Comparison of ENCODE assay signal across 29 cellular contexts in genomic region chr20:23909390-23909789, GRCh38. TPM values are rescaled to one million over a fixed set of nuclear protein-coding genes. Genes with fewer than 3 reads are reported as not detected.
"Had no signal": no experiment of that assay in that cellular context is flagged by ENCODE, and none has a peak within 500 bp of the region (broad histone marks: within the 10 kb centered on the region; RNA-seq: fewer than 3 reads in every experiment).

No MANE protein-coding gene starts in this region.

- H3K27ac ChIP-seq: stomach, suprapubic skin, testis, thoracic aorta, thyroid gland, tibial artery, tibial nerve, transverse colon, upper lobe of right lung, uterus, vagina had no signal

- H3K4me1 ChIP-seq: stomach, suprapubic skin, testis, thyroid gland, tibial artery, tibial nerve, transverse colon, upper lobe of right lung, uterus, vagina had no signal

- H3K9me3 ChIP-seq: suprapubic skin, testis, thoracic aorta, thyroid gland, tibial artery, uterus, vagina had no signal

- H3K36me3 ChIP-seq: stomach, suprapubic skin, thoracic aorta, thyroid gland, tibial artery, tibial nerve, transverse colon, upper lobe of right lung, uterus, vagina had no signal

- ATAC-seq: stimulated activated effector memory CD8-positive, alpha-beta T cell treated with anti-CD3 and anti-CD28 coated beads, Interleukin-12 subunit alpha, Interleukin-12 subunit beta, amount 100 ng/mL, for 72 hours; stimulated activated memory B cell treated with anti-CD40 and anti-IgM and Interleukin-4, amounts not matched to agents 10 μg/mL and 1 μg/mL and 100 μg/mL, for 72 hours; stimulated activated naive B cell treated with anti-CD40 and anti-IgM and Interleukin-4, amounts not matched to agents 10 μg/mL and 1 μg/mL and 100 μg/mL, for 72 hours; stimulated activated naive CD8-positive, alpha-beta T cell treated with anti-CD3 and anti-CD28 coated beads, Interleukin-15, amount 100 ng/mL, for 72 hours; stimulated activated naive CD8-positive, alpha-beta T cell treated with anti-CD3 and anti-CD28 coated beads, Interleukin-15, Interleukin-2, amounts not matched to agents 100 U/mL and 50 U/mL, for 24 hours; upper lobe of right lung had no signal

- H3K27me3 ChIP-seq: suprapubic skin, testis, thyroid gland, tibial artery, tibial nerve, transverse colon, upper lobe of right lung, uterus, vagina had no signal

- H3K4me3 ChIP-seq: stomach, suprapubic skin, testis, thoracic aorta, thyroid gland, tibial artery, tibial nerve, transverse colon, upper lobe of right lung, uterus, vagina had no signal

- DNase-seq: stimulated activated CD4-positive, alpha-beta T cell treated with anti-CD3 and anti-CD28 coated beads, Interleukin-2, amount 100 ng/mL, for 48 hours; stimulated activated CD4-positive, alpha-beta T cell treated with anti-CD3 and anti-CD28 coated beads, Interleukin-4, amount 100 ng/mL, for 1 hour; stimulated activated CD4-positive, alpha-beta T cell treated with anti-CD3 and anti-CD28 coated beads, Interleukin-4, amount 100 ng/mL, for 24 hours; stimulated activated CD4-positive, alpha-beta T cell treated with anti-CD3 and anti-CD28 coated beads, Interleukin-4, amount 100 ng/mL, for 4 hours; stimulated activated CD8-positive, alpha-beta memory T cell treated with anti-CD3 and anti-CD28 coated beads, Interleukin-4, amount 100 ng/mL, for 48 hours; stimulated activated naive B cell treated with anti-CD40 and anti-IgM and Interleukin-4, amounts not matched to agents 10 μg/mL and 1 μg/mL and 100 μg/mL, for 72 hours; stimulated activated naive CD4-positive, alpha-beta T cell; stimulated activated naive CD4-positive, alpha-beta T cell treated with Interleukin-2 at 50 U/mL for 16 hours; stimulated activated naive CD8-positive, alpha-beta T cell treated with anti-CD3 and anti-CD28 coated beads, Interleukin-15, amount 100 ng/mL, for 72 hours; stimulated activated naive CD8-positive, alpha-beta T cell treated with anti-CD3 and anti-CD28 coated beads, Interleukin-15, Interleukin-2, amounts not matched to agents 100 U/mL and 50 U/mL, for 24 hours; stomach; substantia nigra; testis; thyroid gland; tibial artery; transverse colon; trophoblast cell; upper lobe of right lung; uterus had no signal

RNA-seq across cellular contexts. Expression of gene CST5, which starts 29.8 kb away (rescaled TPM):
- total RNA-seq: stomach, subcutaneous adipose tissue, suprapubic skin, temporal lobe, testis, thoracic aorta, thyroid gland, tibial nerve, transverse colon, ureter, urinary bladder, uterus, vagina had no signal
